Comparison of ENCODE assay signal across 1 cellular context in the genomic region with DNA sequence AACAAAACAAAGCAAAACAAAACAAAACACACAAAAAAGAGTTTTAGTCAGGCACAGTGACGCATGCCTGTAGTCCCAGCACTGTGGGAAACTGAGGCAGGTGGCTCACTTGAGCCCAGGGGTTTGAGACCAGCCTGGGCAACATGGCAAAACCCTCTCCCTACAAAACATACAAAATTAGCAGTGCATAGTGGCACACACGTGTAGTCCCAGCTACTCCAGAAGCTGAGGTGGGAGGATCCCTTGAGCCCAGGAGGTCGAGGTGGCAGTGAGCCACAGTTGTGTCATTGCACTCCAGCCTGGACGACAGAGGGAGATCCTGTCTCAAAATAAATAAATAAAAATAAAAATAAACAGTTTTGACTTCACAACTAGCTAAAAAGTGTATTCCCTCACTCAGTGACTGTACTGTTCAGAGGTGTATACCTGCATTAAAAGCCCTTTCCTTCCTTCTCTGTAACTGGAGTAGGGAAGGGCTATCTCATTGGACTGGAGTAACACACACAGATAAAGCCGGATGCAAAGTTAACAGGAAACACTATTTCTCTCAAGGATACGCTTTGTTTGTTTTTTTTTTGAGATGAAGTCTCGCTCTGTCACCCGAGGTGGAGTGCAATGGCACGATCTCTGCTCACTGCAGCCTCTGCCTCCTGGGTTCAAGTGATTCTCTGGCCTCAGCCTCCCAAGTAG.
TF ChIP-seq lines count a peak whose summit lies in the region.

No MANE protein-coding gene starts in this region.

TF ChIP-seq in HepG2, 621 proteins besides CTCF, POLR2A, EP300 and RAD21 (continued from another document):
- no peak for TF ChIP-seq ZNF292 (CRISPR knock-in tag; IDR thresholded peaks at IDR 0.05; ENCODE audit: borderline replicate concordance, low read depth)
- TF ChIP-seq, protein P1, sequence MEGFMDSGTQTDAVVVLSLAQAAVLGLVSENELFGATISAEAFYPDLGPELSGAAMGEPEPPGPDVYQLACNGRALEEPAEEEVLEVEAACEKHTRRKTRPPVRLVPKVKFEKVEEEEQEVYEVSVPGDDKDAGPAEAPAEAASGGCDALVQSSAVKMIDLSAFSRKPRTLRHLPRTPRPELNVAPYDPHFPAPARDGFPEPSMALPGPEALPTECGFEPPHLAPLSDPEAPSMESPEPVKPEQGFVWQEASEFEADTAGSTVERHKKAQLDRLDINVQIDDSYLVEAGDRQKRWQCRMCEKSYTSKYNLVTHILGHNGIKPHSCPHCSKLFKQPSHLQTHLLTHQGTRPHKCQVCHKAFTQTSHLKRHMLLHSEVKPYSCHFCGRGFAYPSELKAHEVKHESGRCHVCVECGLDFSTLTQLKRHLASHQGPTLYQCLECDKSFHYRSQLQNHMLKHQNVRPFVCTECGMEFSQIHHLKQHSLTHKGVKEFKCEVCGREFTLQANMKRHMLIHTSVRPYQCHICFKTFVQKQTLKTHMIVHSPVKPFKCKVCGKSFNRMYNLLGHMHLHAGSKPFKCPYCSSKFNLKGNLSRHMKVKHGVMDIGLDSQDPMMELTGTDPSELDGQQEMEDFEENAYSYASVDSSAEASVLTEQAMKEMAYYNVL (CRISPR knock-in tag; IDR thresholded peaks at IDR 0.05; ENCODE audit: borderline replicate concordance) = 0 out of 2 replicates have a peak, but pooled peaks have one; percentile 31
- no peak for TF ChIP-seq NCOR1 (IDR thresholded peaks at IDR 0.05; ENCODE audit: borderline replicate concordance, low read length)
- no peak for TF ChIP-seq KLF12 (CRISPR knock-in tag; IDR thresholded peaks at IDR 0.05; ENCODE audit: borderline replicate concordance)
- no peak for TF ChIP-seq GABPA (IDR thresholded peaks at IDR 0.05; ENCODE audit: low read depth, low read length)
- peak; percentile 44; the same call in 1 of the 2 replicates for TF ChIP-seq GABPA (CRISPR knock-in tag; IDR thresholded peaks at IDR 0.05; ENCODE audit: low read depth)
- TF ChIP-seq, protein P2, sequence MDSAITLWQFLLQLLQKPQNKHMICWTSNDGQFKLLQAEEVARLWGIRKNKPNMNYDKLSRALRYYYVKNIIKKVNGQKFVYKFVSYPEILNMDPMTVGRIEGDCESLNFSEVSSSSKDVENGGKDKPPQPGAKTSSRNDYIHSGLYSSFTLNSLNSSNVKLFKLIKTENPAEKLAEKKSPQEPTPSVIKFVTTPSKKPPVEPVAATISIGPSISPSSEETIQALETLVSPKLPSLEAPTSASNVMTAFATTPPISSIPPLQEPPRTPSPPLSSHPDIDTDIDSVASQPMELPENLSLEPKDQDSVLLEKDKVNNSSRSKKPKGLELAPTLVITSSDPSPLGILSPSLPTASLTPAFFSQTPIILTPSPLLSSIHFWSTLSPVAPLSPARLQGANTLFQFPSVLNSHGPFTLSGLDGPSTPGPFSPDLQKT (CRISPR knock-in tag; IDR thresholded peaks at IDR 0.05; ENCODE audit: borderline replicate concordance) = no peak
- TF ChIP-seq RCOR2 (CRISPR knock-in tag; IDR thresholded peaks at IDR 0.05) = peak; percentile 54
- TF ChIP-seq ZNF335 (CRISPR knock-in tag; IDR thresholded peaks at IDR 0.05) = no peak
- TF ChIP-seq ZNF772 (CRISPR knock-in tag; IDR thresholded peaks at IDR 0.05) = no peak
- no peak for TF ChIP-seq KDM3A (CRISPR knock-in tag; IDR thresholded peaks at IDR 0.05; ENCODE audit: low read depth)
- TF ChIP-seq YEATS2 (CRISPR knock-in tag; IDR thresholded peaks at IDR 0.05; ENCODE audit: borderline replicate concordance) = peak; percentile 41; the same call in 1 of the 2 replicates
